In the genomic region with DNA sequence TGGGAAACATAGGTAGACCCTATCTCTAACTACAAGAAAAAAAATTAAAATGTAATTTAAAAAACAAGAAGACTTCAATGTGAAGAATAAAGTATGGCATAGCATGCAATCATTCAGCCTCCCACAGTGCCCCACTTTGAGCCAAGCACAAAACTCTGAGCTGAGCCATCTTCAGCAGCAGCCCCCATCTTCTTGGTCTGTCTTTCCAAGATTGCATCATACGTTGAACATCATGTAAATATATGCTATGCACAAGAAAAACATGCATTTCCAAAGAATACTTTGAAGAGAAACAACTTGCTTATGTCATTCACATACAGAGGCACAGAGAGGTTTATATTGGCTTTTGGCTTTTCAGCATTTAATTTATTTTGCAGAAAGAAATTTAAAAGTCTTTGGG, we compare ENCODE assay signal across 24 cellular contexts.
A peak's percentile ranks its signal among the peaks of the same experiment; 100 is the strongest.
DNase-seq lines count a peak whose midpoint lies in the region; ATAC-seq, FAIRE-seq and TF ChIP-seq lines count a peak whose summit lies in the region.
"Had no signal": no experiment of that assay in that cellular context is flagged by ENCODE, and none has a peak within 500 bp of the region (broad histone marks: within the 10 kb centered on the region; RNA-seq: fewer than 3 reads in every experiment).

No MANE protein-coding gene starts in this region.

- dilution Hi-C loops in IMR-90 (cut with HindIII; ENCODE audit: low sequenced_read_pairs, unreplicated experiment): no loop called here

- H3K27me3 Mint-ChIP-seq in CD14-positive monocyte (ENCODE audit: low read depth in 3 of 3): peaks cover 1 to 4% (median 2%) of the 10 kb centered on the region in 3 donors
- H3K27me3 Mint-ChIP-seq: CD4-positive, alpha-beta T cell had no signal

- no peak overlapping the region for H3K14ac ChIP-seq in IMR-90 (replicated peaks; ENCODE audit: low read depth, low read length)

- H4K91ac ChIP-seq in IMR-90 (ENCODE audit: insufficient read depth, low read depth, low read length): no peak overlapping the region

- no peaks in the 10 kb centered on the region for H3K27me3 ChIP-seq in DND-41 (ENCODE audit: insufficient read depth, low read length, poor library complexity)
- H3K27me3 ChIP-seq in IMR-90 (ENCODE audit: control insufficient read depth, insufficient read depth, low read length): no peaks in the 10 kb centered on the region; the same call in 1 of the 2 replicates
- H3K27me3 ChIP-seq: BE2C, BLaER1 had no signal

- H3K79me2 ChIP-seq in DND-41 (ENCODE audit: insufficient read depth, low read length): no peaks in the 10 kb centered on the region

- H3K23ac ChIP-seq in IMR-90 (ENCODE audit: low read depth, low read length): no peak overlapping the region

- DNase-seq in CD14-positive monocyte (ENCODE audit: low spot score) (no peak), DND-41 (no peak), IMR-90 (no peak), iris pigment epithelial cell (ENCODE audit: low read depth) (peak; percentile 14), OCI-M2 (lab: John Stamatoyannopoulos, UW; ENCODE audit: unreplicated experiment) (no peak), kidney (no peak)
- DNase-seq: 8988T; ACHN; BE2C; C1 segment of cervical spinal cord; Caco-2; Calu3; CD4-positive, alpha-beta T cell; CD8-positive, alpha-beta T cell; DMS79 treated with DMSO at 0.1 percent for 48 hours; EL; GDM1 had no signal

- peaks cover 2% of the 10 kb centered on the region; the same call in 1 of the 2 replicates for H3K4me1 ChIP-seq in DND-41 (ENCODE audit: insufficient read depth, low read length)
- H3K4me1 ChIP-seq in IMR-90 (ENCODE audit: control insufficient read depth, insufficient read depth, low read length): no peaks in the 10 kb centered on the region
- H3K4me1 ChIP-seq in kidney (ENCODE audit: control insufficient read depth in 1 of 2, insufficient read depth in 1 of 2, low read depth in 1 of 2, low read length in 2 of 2): no peaks in the 10 kb centered on the region
- H3K4me1 ChIP-seq: BE2C, Caco-2 had no signal

- no peak overlapping the region for H2BK20ac ChIP-seq in IMR-90 (ENCODE audit: low read depth, low read length)

- WGBS in IMR-90 (ENCODE audit: extremely low coverage in 2 of 2, insufficient read length in 1 of 2), 2 experiments: no CpG with 5 or more reads among the region's 1 CpG

- H3K4me3 Mint-ChIP-seq in CD14-positive monocyte: no peak overlapping the region
- H3K4me3 Mint-ChIP-seq: CD4-positive, alpha-beta T cell; CD8-positive, alpha-beta T cell had no signal

- intact Hi-C loops in CD14-positive monocyte (cut with micrococcal nuclease) (no loop called here), IMR-90 (cut with micrococcal nuclease) (no loop called here), kidney (cut with DNase I) (no loop called here)

- in situ Hi-C loops in IMR-90 (cut with MboI; ENCODE audit: low sequenced_read_pairs): no loop called here

- H2BK120ac ChIP-seq in IMR-90 (ENCODE audit: low read depth, low read length): no peak overlapping the region

- H3K9me3 ChIP-seq in DND-41 (ENCODE audit: insufficient read depth, low read length, severe bottlenecking): peaks cover 3% of the 10 kb centered on the region
- H3K9me3 ChIP-seq in IMR-90 (ENCODE audit: control insufficient read depth, insufficient read depth, low read length): no peaks in the 10 kb centered on the region
- H3K9me3 ChIP-seq in kidney (ENCODE audit: control insufficient read depth in 1 of 2, low read length in 2 of 2): peaks cover 0 to 6% of the 10 kb centered on the region in 2 donors
- H3K9me3 ChIP-seq: BE2C, Caco-2 had no signal

- no peak overlapping the region for H2AFZ ChIP-seq in DND-41 (ENCODE audit: low read depth, low read length)
- H2AFZ ChIP-seq in IMR-90 (replicated peaks; ENCODE audit: low read length, poor library complexity): no peak overlapping the region

- FAIRE-seq in kidney (lab: Jason Lieb, UNC): no peak
- FAIRE-seq: A204.1, D721Med, GM12878, GM12892, GM18507 had no signal

- no peak overlapping the region for H3K4ac ChIP-seq in IMR-90 (ENCODE audit: low read depth, low read length)

- H3K4me3 ChIP-seq in DND-41 (ENCODE audit: low read depth in 1 of 2, low read length in 2 of 2): no peak overlapping the region
- no peak overlapping the region for H3K4me3 ChIP-seq in IMR-90 (ENCODE audit: insufficient read depth, low read depth, low read length)
- H3K4me3 ChIP-seq in kidney (ENCODE audit: low read length in 2 of 2): no peak overlapping the region
- H3K4me3 ChIP-seq: BLaER1, GM12878 had no signal

- no peak overlapping the region for H3K9ac ChIP-seq in DND-41 (ENCODE audit: low read depth, low read length)
- no peak overlapping the region for H3K9ac ChIP-seq in IMR-90 (ENCODE audit: low read depth, low read length)
- no peak overlapping the region for H3K9ac ChIP-seq in kidney (ENCODE audit: low read length in 2 of 2)
- H3K9ac ChIP-seq: BLaER1 had no signal

- H3K18ac ChIP-seq in IMR-90 (ENCODE audit: low read depth, low read length): no peak overlapping the region

- CTCF ChIA-PET in IMR-90 (lab: Yijun Ruan, JAX): no interaction called here

- H3K9me1 ChIP-seq in IMR-90 (ENCODE audit: insufficient read depth, low read length): no peaks in the 10 kb centered on the region

- no peak overlapping the region for H2BK15ac ChIP-seq in IMR-90 (ENCODE audit: low read depth, low read length)

- TF ChIP-seq CTCF in CD14-positive monocyte (IDR thresholded peaks at IDR 0.05) (no peak), DND-41 (IDR thresholded peaks at IDR 0.05; ENCODE audit: borderline replicate concordance, extremely low read depth, low read length, poor library complexity, severe bottlenecking) (no peak), IMR-90 (conservative IDR thresholded peaks at IDR 0.05; ENCODE audit: low read depth, low read length) (no peak), kidney (IDR thresholded peaks at IDR 0.05; ENCODE audit: borderline replicate concordance, extremely low read depth, insufficient read depth) (no peak)

- H3K36me3 Mint-ChIP-seq in CD14-positive monocyte: peaks cover 1 to 16% of the 10 kb centered on the region in 2 donors
- H3K36me3 Mint-ChIP-seq: CD8-positive, alpha-beta T cell had no signal

- H3K36me3 ChIP-seq in DND-41 (ENCODE audit: insufficient read depth, low read length) (no peaks in the 10 kb centered on the region), IMR-90 (ENCODE audit: control insufficient read depth, insufficient read depth, low read length) (no peaks in the 10 kb centered on the region), kidney (ENCODE audit: control insufficient read depth in 1 of 2, insufficient read depth in 2 of 2, low read length in 2 of 2) (no peaks in the 10 kb centered on the region)
- H3K36me3 ChIP-seq: BE2C, BLaER1 had no signal

- TF ChIP-seq POLR2A in IMR-90 (IDR thresholded peaks at IDR 0.05; ENCODE audit: low read depth, low read length): no peak

- no peak overlapping the region for H4K8ac ChIP-seq in IMR-90 (ENCODE audit: low read depth in 2 of 2, low read length in 2 of 2)

- H3K4me1 Mint-ChIP-seq in CD14-positive monocyte: peaks cover 46% of the 10 kb centered on the region

- peak overlapping the region in 6 of 7 donors; percentile 85 to 94 (median 92) for H3K27ac Mint-ChIP-seq in CD14-positive monocyte
- H3K27ac Mint-ChIP-seq: CD4-positive, alpha-beta T cell; CD8-positive, alpha-beta T cell had no signal

- ATAC-seq in DND-41 (ENCODE audit: insufficient read depth, low read depth) (peak; percentile 47; the same call in 2 of the 3 replicates), IMR-90 (ENCODE audit: low read depth) (no peak), SK-N-SH treated with all-trans-retinoic acid at 6 μM for 48 hours (no peak)
- ATAC-seq: CD8-positive, alpha-beta T cell; GM12878 had no signal

- BruUV-seq in IMR-90 (replicated peaks; lab: Mats Ljungman, UMichigan): no TSS peak

- no peak overlapping the region for H2BK5ac ChIP-seq in IMR-90 (ENCODE audit: low read depth, low read length, poor library complexity, severe bottlenecking)

- no peak overlapping the region for H2AK9ac ChIP-seq in IMR-90 (replicated peaks; ENCODE audit: low read depth, low read length, poor library complexity)

- no peak overlapping the region for H3K27ac ChIP-seq in DND-41 (ENCODE audit: low read length)
- no peak overlapping the region for H3K27ac ChIP-seq in IMR-90 (ENCODE audit: insufficient read depth, low read length)
- H3K27ac ChIP-seq in kidney (ENCODE audit: low read depth in 2 of 2, low read length in 2 of 2): no peak overlapping the region
- H3K27ac ChIP-seq: BLaER1 had no signal

- H3K9me3 Mint-ChIP-seq in CD14-positive monocyte: peaks cover 0 to 11% (median 9%) of the 10 kb centered on the region in 7 donors
- H3K9me3 Mint-ChIP-seq: CD4-positive, alpha-beta T cell; CD8-positive, alpha-beta T cell had no signal

- no peak overlapping the region for H3K56ac ChIP-seq in IMR-90 (ENCODE audit: extremely low read depth, insufficient read depth, low read length)

- POLR2A ChIA-PET in IMR-90 (lab: Charles Lee; ENCODE audit: unreplicated experiment): no interaction called here

- no peaks in the 10 kb centered on the region for H3K79me1 ChIP-seq in IMR-90 (ENCODE audit: low read depth in 1 of 2, low read length in 2 of 2)

- H4K20me1 ChIP-seq in DND-41 (ENCODE audit: insufficient read depth, low read length): no peaks in the 10 kb centered on the region
- no peaks in the 10 kb centered on the region for H4K20me1 ChIP-seq in IMR-90 (ENCODE audit: insufficient read depth, low read length)
- H4K20me1 ChIP-seq: BLaER1 had no signal

- H4K5ac ChIP-seq in IMR-90 (ENCODE audit: low read depth, low read length): no peak overlapping the region

- no peak for TF ChIP-seq RAD21 in IMR-90 (IDR thresholded peaks at IDR 0.05; ENCODE audit: low read length)

- H2AK5ac ChIP-seq in IMR-90 (ENCODE audit: low read depth, low read length): no peak overlapping the region

- H3K4me2 ChIP-seq in DND-41 (ENCODE audit: insufficient read depth, low read length) (no peak overlapping the region), IMR-90 (ENCODE audit: low read depth, low read length) (no peak overlapping the region)
- H3K4me2 ChIP-seq: BLaER1 had no signal

TF ChIP-seq in SK-N-SH treated with all-trans-retinoic acid at 6 μM for 48 hours, 23 proteins besides CTCF, POLR2A, EP300 and RAD21:
- TF ChIP-seq ZNF565 (CRISPR knock-in tag; conservative IDR thresholded peaks at IDR 0.05; ENCODE audit: low read depth): no peak
